19 cellular contexts compared by ENCODE assay signal in genomic region chr1:115912116-115912515, GRCh38.
A peak's percentile ranks its signal among the peaks of the same experiment; 100 is the strongest.
DNase-seq lines count a peak whose midpoint lies in the region; ATAC-seq lines count a peak whose summit lies in the region.
"Had no signal": no experiment of that assay in that cellular context is flagged by ENCODE, and none has a peak within 500 bp of the region (broad histone marks: within the 10 kb centered on the region; RNA-seq: fewer than 3 reads in every experiment).

No MANE protein-coding gene starts in this region.

- H3K27me3 ChIP-seq in BLaER1 = no peaks in the 10 kb centered on the region
- peaks cover 10% of the 10 kb centered on the region; the same call in 1 of the 2 replicates for H3K27me3 ChIP-seq in GM23248 (replicated peaks; ENCODE audit: insufficient read depth)

- no peaks in the 10 kb centered on the region for H3K9me3 Mint-ChIP-seq in activated T-helper 1 cell treated with anti-CD3 and anti-CD28 coated beads, Interleukin-12 subunit alpha, Interleukin-12 subunit beta, Interleukin-2, Interleukin-4 antibody, amounts not matched to agents 30 ng/mL and 10 ng/mL and 1 ng/mL, durations not matched to agents 14 hours and 24 hours and 36 hours
- H3K9me3 Mint-ChIP-seq: CD8-positive, alpha-beta T cell had no signal

- H3K4me2 ChIP-seq in BLaER1 (peak overlapping the region; percentile 61), GM23248 (ENCODE audit: unreplicated experiment) (no peak overlapping the region)
- H3K4me2 ChIP-seq: A549 had no signal

- peaks cover 5% of the 10 kb centered on the region for H3K27me3 Mint-ChIP-seq in activated T-helper 1 cell treated with anti-CD3 and anti-CD28 coated beads, Interleukin-12 subunit alpha, Interleukin-12 subunit beta, Interleukin-2, Interleukin-4 antibody, amounts not matched to agents 30 ng/mL and 10 ng/mL and 1 ng/mL, durations not matched to agents 14 hours and 24 hours and 36 hours (ENCODE audit: insufficient read depth)

- no peaks in the 10 kb centered on the region for H3K36me3 ChIP-seq in BLaER1
- no peaks in the 10 kb centered on the region for H3K36me3 ChIP-seq in GM23248 (ENCODE audit: low read depth)

- DNase-seq in NCI-H1105 treated with DMSO at 0.1 percent for 48 hours (lab: John Stamatoyannopoulos, UW) = peak; percentile 15
- DNase-seq in NCI-H1105 (lab: John Stamatoyannopoulos, UW) = no peak
- DNase-seq in NCI-H1417 (lab: John Stamatoyannopoulos, UW) = peak in 2 of 3 experiments; percentile 18 to 69
- DNase-seq in NCI-H748 treated with DMSO at 0.1 percent for 48 hours (lab: John Stamatoyannopoulos, UW) = peak; percentile 14
- no peak for DNase-seq in left ventricle myocardium superior
- no peak for DNase-seq in activated T-helper 1 cell treated with anti-CD3 and anti-CD28 coated beads, Interleukin-12 subunit alpha, Interleukin-12 subunit beta, Interleukin-2, Interleukin-4 antibody, amounts not matched to agents 30 ng/mL and 10 ng/mL and 1 ng/mL, durations not matched to agents 14 hours and 24 hours and 36 hours (ENCODE audit: low spot score)
- DNase-seq in GM23248 = no peak
- DNase-seq: AML-193; Calu3; CD8-positive, alpha-beta T cell; DMS53; DND-41; EL; H9; IMR-90 had no signal

- no peaks in the 10 kb centered on the region for H3F3A ChIP-seq in GM23248 (ENCODE audit: insufficient read depth)

- no peaks in the 10 kb centered on the region for H3K9me2 ChIP-seq in GM23248 (ENCODE audit: insufficient read depth)

- no peak for ATAC-seq in left ventricle myocardium superior
- ATAC-seq: A549; CD8-positive, alpha-beta T cell; GM12878 had no signal

- H3K4me3 ChIP-seq in BLaER1 (no peak overlapping the region), GM23248 (no peak overlapping the region)
- H3K4me3 ChIP-seq: A549, GM12878 had no signal

- H3K36me3 Mint-ChIP-seq in activated T-helper 1 cell treated with anti-CD3 and anti-CD28 coated beads, Interleukin-12 subunit alpha, Interleukin-12 subunit beta, Interleukin-2, Interleukin-4 antibody, amounts not matched to agents 30 ng/mL and 10 ng/mL and 1 ng/mL, durations not matched to agents 14 hours and 24 hours and 36 hours (ENCODE audit: low read depth) = no peaks in the 10 kb centered on the region
- H3K36me3 Mint-ChIP-seq: CD8-positive, alpha-beta T cell had no signal

- H2AFZ ChIP-seq in GM23248 = no peak overlapping the region

- peaks cover 30% of the 10 kb centered on the region for H3K4me1 ChIP-seq in BLaER1
- no peaks in the 10 kb centered on the region for H3K4me1 ChIP-seq in GM23248 (ENCODE audit: insufficient read depth)
- H3K4me1 ChIP-seq: A549 had no signal

- intact Hi-C loops in left ventricle myocardium superior (cut with micrococcal nuclease) = no loop called here
- intact Hi-C loops in activated T-helper 1 cell treated with anti-CD3 and anti-CD28 coated beads, Interleukin-12 subunit alpha, Interleukin-12 subunit beta, Interleukin-2, Interleukin-4 antibody, amounts not matched to agents 30 ng/mL and 10 ng/mL and 1 ng/mL, durations not matched to agents 14 hours and 24 hours and 36 hours (cut with micrococcal nuclease) = no loop called here

- H3K27ac ChIP-seq in BLaER1 = no peak overlapping the region
- no peak overlapping the region for H3K27ac ChIP-seq in GM23248
- H3K27ac ChIP-seq: 22Rv1, A549 had no signal

- in situ Hi-C loops in GM23248 (cut with MboI) = no loop called here

- 55 to 63% methylated on average over 3 of the region's 3 CpGs for WGBS in GM23248 (ENCODE audit: low coverage in 1 of 2, low lambda C conversion rate in 2 of 2, missing lambda C conversion rate in 2 of 2), 2 experiments

- no peaks in the 10 kb centered on the region for H3K79me2 ChIP-seq in GM23248 (ENCODE audit: insufficient read depth)

- H3K4me1 Mint-ChIP-seq in activated T-helper 1 cell treated with anti-CD3 and anti-CD28 coated beads, Interleukin-12 subunit alpha, Interleukin-12 subunit beta, Interleukin-2, Interleukin-4 antibody, amounts not matched to agents 30 ng/mL and 10 ng/mL and 1 ng/mL, durations not matched to agents 14 hours and 24 hours and 36 hours (ENCODE audit: low read depth) = no peaks in the 10 kb centered on the region

- H3K9me3 ChIP-seq in BLaER1 (no peaks in the 10 kb centered on the region), GM23248 (ENCODE audit: low read depth) (no peaks in the 10 kb centered on the region)
- H3K9me3 ChIP-seq: A549 had no signal

- H3K9ac ChIP-seq in BLaER1 = no peak overlapping the region
- H3K9ac ChIP-seq in GM23248 = no peak overlapping the region

- H3K27ac Mint-ChIP-seq in activated T-helper 1 cell treated with anti-CD3 and anti-CD28 coated beads, Interleukin-12 subunit alpha, Interleukin-12 subunit beta, Interleukin-2, Interleukin-4 antibody, amounts not matched to agents 30 ng/mL and 10 ng/mL and 1 ng/mL, durations not matched to agents 14 hours and 24 hours and 36 hours = no peak overlapping the region
- H3K27ac Mint-ChIP-seq: CD8-positive, alpha-beta T cell; H9 had no signal

- no peaks in the 10 kb centered on the region for H4K20me1 ChIP-seq in BLaER1
- no peaks in the 10 kb centered on the region for H4K20me1 ChIP-seq in GM23248 (ENCODE audit: insufficient read depth)

- H3K4me3 Mint-ChIP-seq in activated T-helper 1 cell treated with anti-CD3 and anti-CD28 coated beads, Interleukin-12 subunit alpha, Interleukin-12 subunit beta, Interleukin-2, Interleukin-4 antibody, amounts not matched to agents 30 ng/mL and 10 ng/mL and 1 ng/mL, durations not matched to agents 14 hours and 24 hours and 36 hours = no peak overlapping the region
- H3K4me3 Mint-ChIP-seq: CD8-positive, alpha-beta T cell; H9 had no signal

Comparison
In these comparisons a context has a peak if more than half of its experiments do, and no peak if none do; other contexts are left out.
1. DNase-seq: peak in NCI-H1105 treated with DMSO at 0.1 percent for 48 hours (single experiment), NCI-H1417 (2 of 3) and NCI-H748 treated with DMSO at 0.1 percent for 48 hours (single experiment); none in NCI-H1105 (single experiment), left ventricle myocardium superior (single experiment), activated T-helper 1 cell treated with anti-CD3 and anti-CD28 coated beads, Interleukin-12 subunit alpha, Interleukin-12 subunit beta, Interleukin-2, Interleukin-4 antibody, amounts not matched to agents 30 ng/mL and 10 ng/mL and 1 ng/mL, durations not matched to agents 14 hours and 24 hours and 36 hours (single experiment) and GM23248 (single experiment).